ENCODE assay signal across 5 cellular contexts in the genomic region with DNA sequence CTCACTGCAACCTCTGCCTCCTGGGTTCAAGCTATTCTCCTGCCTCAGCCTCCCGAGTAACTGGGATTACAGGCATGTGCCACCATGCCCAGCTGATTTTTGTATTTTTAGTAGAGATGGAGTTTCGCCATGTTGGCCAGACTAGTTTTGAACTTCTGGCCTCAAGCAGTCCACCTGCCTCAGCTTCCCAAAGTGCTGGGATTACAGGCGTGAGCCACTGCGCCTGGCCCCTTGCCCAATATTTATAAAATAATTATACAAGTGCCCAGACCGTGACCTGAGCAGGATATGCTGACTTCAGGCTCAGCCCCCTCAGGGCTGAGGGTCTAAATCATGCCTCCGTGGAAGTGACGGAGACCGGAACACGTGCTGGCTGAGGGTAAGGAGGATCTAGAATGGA. TPM values are rescaled to one million over a fixed set of nuclear protein-coding genes. Genes with fewer than 3 reads are reported as not detected.
"Had no signal": no experiment of that assay in that cellular context is flagged by ENCODE, and none has a peak within 500 bp of the region (broad histone marks: within the 10 kb centered on the region; RNA-seq: fewer than 3 reads in every experiment).

No MANE protein-coding gene starts in this region.

RNA-seq across cellular contexts. Expression of a gene that starts 48.2 kb away (rescaled TPM):
- total RNA-seq: M059J, PC-3, Peyer's patch, Right ventricle myocardium superior, SJSA1 had no signal
